1 cellular context compared by ENCODE assay signal in the genomic region with DNA sequence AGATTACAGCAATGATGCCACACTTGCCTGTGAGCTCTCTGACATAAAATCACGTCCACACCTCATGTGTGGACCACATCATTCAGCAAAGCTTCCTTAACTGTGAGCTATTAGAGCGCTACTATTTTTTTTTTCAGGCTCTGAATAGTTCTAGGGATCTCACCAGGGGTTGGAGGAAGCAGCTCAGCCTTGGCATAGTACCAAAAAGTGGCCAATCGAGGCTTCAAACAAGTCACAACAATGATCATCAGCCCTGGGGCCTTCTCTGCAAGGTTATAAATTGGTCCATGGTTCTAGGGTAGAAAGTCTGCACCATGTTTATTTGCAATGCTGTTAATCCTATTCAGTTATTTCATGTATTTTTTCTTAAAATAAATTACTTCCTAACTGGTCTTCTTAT.
TF ChIP-seq lines count a peak whose summit lies in the region.

No MANE protein-coding gene starts in this region.

TF ChIP-seq in IMR-90, 13 proteins besides CTCF, POLR2A, EP300 and RAD21:
- TF ChIP-seq SMC3 (IDR thresholded peaks at IDR 0.05; ENCODE audit: low read depth, low read length) (no peak), CEBPB (IDR thresholded peaks at IDR 0.05; ENCODE audit: low read depth, low read length) (no peak), MXI1 (IDR thresholded peaks at IDR 0.05; ENCODE audit: borderline replicate concordance, low read depth, low read length) (no peak), RCOR1 (IDR thresholded peaks at IDR 0.05; ENCODE audit: insufficient replicate concordance, low read length) (no peak)
- TF ChIP-seq, protein P1, sequence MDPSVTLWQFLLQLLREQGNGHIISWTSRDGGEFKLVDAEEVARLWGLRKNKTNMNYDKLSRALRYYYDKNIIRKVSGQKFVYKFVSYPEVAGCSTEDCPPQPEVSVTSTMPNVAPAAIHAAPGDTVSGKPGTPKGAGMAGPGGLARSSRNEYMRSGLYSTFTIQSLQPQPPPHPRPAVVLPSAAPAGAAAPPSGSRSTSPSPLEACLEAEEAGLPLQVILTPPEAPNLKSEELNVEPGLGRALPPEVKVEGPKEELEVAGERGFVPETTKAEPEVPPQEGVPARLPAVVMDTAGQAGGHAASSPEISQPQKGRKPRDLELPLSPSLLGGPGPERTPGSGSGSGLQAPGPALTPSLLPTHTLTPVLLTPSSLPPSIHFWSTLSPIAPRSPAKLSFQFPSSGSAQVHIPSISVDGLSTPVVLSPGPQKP (IDR thresholded peaks at IDR 0.05; ENCODE audit: borderline replicate concordance, low read depth, low read length) = no peak
- TF ChIP-seq, protein P2, sequence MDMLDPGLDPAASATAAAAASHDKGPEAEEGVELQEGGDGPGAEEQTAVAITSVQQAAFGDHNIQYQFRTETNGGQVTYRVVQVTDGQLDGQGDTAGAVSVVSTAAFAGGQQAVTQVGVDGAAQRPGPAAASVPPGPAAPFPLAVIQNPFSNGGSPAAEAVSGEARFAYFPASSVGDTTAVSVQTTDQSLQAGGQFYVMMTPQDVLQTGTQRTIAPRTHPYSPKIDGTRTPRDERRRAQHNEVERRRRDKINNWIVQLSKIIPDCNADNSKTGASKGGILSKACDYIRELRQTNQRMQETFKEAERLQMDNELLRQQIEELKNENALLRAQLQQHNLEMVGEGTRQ (IDR thresholded peaks at IDR 0.05; ENCODE audit: low read depth, low read length) = no peak
